In genomic region chr6:168459572-168459971, GRCh38 we compare ENCODE assay signal across 9 cellular contexts. TPM values are rescaled to one million over a fixed set of nuclear protein-coding genes. Genes with fewer than 3 reads are reported as not detected.
"Had no signal": no experiment of that assay in that cellular context is flagged by ENCODE, and none has a peak within 500 bp of the region (broad histone marks: within the 10 kb centered on the region; RNA-seq: fewer than 3 reads in every experiment).

No MANE protein-coding gene starts in this region.

- H3K27ac Mint-ChIP-seq: IgD-negative memory B cell had no signal

- H3K4me3 Mint-ChIP-seq: IgD-negative memory B cell had no signal

- ATAC-seq: HepG2, K562 had no signal

- H3K4me3 ChIP-seq: K562 had no signal

- DNase-seq: IMR-90, KBM-7, KG1 had no signal

- H3K27ac ChIP-seq: HL-60 had no signal

RNA-seq across cellular contexts. Expression of gene SMOC2, which starts 18.6 kb away (rescaled TPM):
- total RNA-seq: HepG2, HT-29, HT1080, IMR-90 had no signal
- polyA plus RNA-seq: HepG2, IgD-negative memory B cell, IMR-90 had no signal
